Comparison of ENCODE assay signal across 29 cellular contexts in genomic region chr9:33366979-33367480, GRCh38. TPM values are rescaled to one million over a fixed set of nuclear protein-coding genes. Genes with fewer than 3 reads are reported as not detected.
"Had no signal": no experiment of that assay in that cellular context is flagged by ENCODE, and none has a peak within 500 bp of the region (broad histone marks: within the 10 kb centered on the region; RNA-seq: fewer than 3 reads in every experiment).

No MANE protein-coding gene starts in this region.

- H3K27ac Mint-ChIP-seq: mesothelial cell of epicardium; natural killer cell treated with Interleukin-12 subunit alpha and Interleukin-12 subunit beta and Interleukin-15 and Interleukin-18, amount 100 ng/mL, for 72 hours; progenitor cell of endocrine pancreas; stimulated activated memory B cell treated with anti-CD40 and anti-IgM and Interleukin-4, amounts not matched to agents 10 μg/mL and 1 μg/mL and 100 μg/mL, for 72 hours had no signal

- H3K4me3 Mint-ChIP-seq: immature natural killer cell; mesothelial cell of epicardium; natural killer cell treated with Interleukin-12 subunit alpha and Interleukin-12 subunit beta and Interleukin-15 and Interleukin-18, amount 100 ng/mL, for 72 hours; neural crest cell; stimulated activated memory B cell treated with anti-CD40 and anti-IgM and Interleukin-4, amounts not matched to agents 10 μg/mL and 1 μg/mL and 100 μg/mL, for 72 hours had no signal

- H3K9me3 Mint-ChIP-seq: immature natural killer cell; mesothelial cell of epicardium; naive B cell; natural killer cell treated with Interleukin-12 subunit alpha and Interleukin-12 subunit beta and Interleukin-15 and Interleukin-18, amount 100 ng/mL, for 72 hours; neural crest cell; stimulated activated memory B cell treated with anti-CD40 and anti-IgM and Interleukin-4, amounts not matched to agents 10 μg/mL and 1 μg/mL and 100 μg/mL, for 72 hours had no signal

- H3K36me3 ChIP-seq: ovary, uterus had no signal

- H3K27ac ChIP-seq: heart left ventricle, left lung, lower lobe of right lung, neutrophil, ovary, right atrium auricular region, right lobe of liver, stomach, testis, thyroid gland, transverse colon, uterus had no signal

- H3K4me1 Mint-ChIP-seq: immature natural killer cell; mesothelial cell of epicardium; naive B cell; neural crest cell; stimulated activated memory B cell treated with anti-CD40 and anti-IgM and Interleukin-4, amounts not matched to agents 10 μg/mL and 1 μg/mL and 100 μg/mL, for 72 hours had no signal

- H3K9me3 ChIP-seq: heart left ventricle, left lung, lower lobe of right lung, neutrophil, ovary, right atrium auricular region, right lobe of liver, stomach, testis, thyroid gland, transverse colon, uterus had no signal

- H3K4me2 ChIP-seq: smooth muscle cell had no signal

- H3K27me3 ChIP-seq: heart left ventricle, left lung, neutrophil, ovary, right atrium auricular region, right lobe of liver, stomach, testis, thyroid gland, transverse colon, uterus had no signal

- H3K4me1 ChIP-seq: heart left ventricle, left lung, lower lobe of right lung, right atrium auricular region, right lobe of liver, stomach, testis, thyroid gland, transverse colon, uterus had no signal

- DNase-seq: heart left ventricle; hypothalamus; immature natural killer cell; kidney; left colon; left lung; lower lobe of right lung; mesendoderm; naive B cell; occipital lobe; ovary; right lobe of liver; stimulated activated CD4-positive, alpha-beta T cell treated with anti-CD3 and anti-CD28 coated beads, Interleukin-15, amount 100 ng/mL, for 24 hours; stimulated activated CD4-positive, alpha-beta T cell treated with anti-CD3 and anti-CD28 coated beads, Interleukin-4, amount 100 ng/mL, for 24 hours; stimulated activated naive CD4-positive, alpha-beta T cell treated with Interleukin-2 at 50 U/mL for 16 hours; testis; thyroid gland; transverse colon; uterus had no signal

- H3K27me3 Mint-ChIP-seq: naive B cell; natural killer cell treated with Interleukin-12 subunit alpha and Interleukin-12 subunit beta and Interleukin-15 and Interleukin-18, amount 100 ng/mL, for 72 hours; progenitor cell of endocrine pancreas; stimulated activated memory B cell treated with anti-CD40 and anti-IgM and Interleukin-4, amounts not matched to agents 10 μg/mL and 1 μg/mL and 100 μg/mL, for 72 hours had no signal

- ATAC-seq: heart left ventricle; left colon; left lung; lower lobe of right lung; natural killer cell treated with Interleukin-12 subunit alpha and Interleukin-12 subunit beta and Interleukin-15 and Interleukin-18, amount 100 ng/mL, for 72 hours; right lobe of liver; stimulated activated memory B cell treated with anti-CD40 and anti-IgM and Interleukin-4, amounts not matched to agents 10 μg/mL and 1 μg/mL and 100 μg/mL, for 72 hours had no signal

- H3K4me3 ChIP-seq: heart left ventricle, left lung, lower lobe of right lung, ovary, right atrium auricular region, right lobe of liver, smooth muscle cell, stomach, testis, thyroid gland, transverse colon, uterus had no signal

RNA-seq across cellular contexts. Expression of gene AQP7, which starts 35.3 kb away (rescaled TPM):
- total RNA-seq: natural killer cell treated with Interleukin-12 subunit alpha and Interleukin-12 subunit beta and Interleukin-15 and Interleukin-18, amount 100 ng/mL, for 72 hours; occipital lobe; pulmonary artery endothelial cell had no signal
- polyA plus RNA-seq: immature natural killer cell had no signal
